1 cellular context compared by ENCODE assay signal in genomic region chr11:96015911-96016565, GRCh38.
TF ChIP-seq lines count a peak whose summit lies in the region.

No MANE protein-coding gene starts in this region.

TF ChIP-seq in IMR-90, 13 proteins besides CTCF, POLR2A, EP300 and RAD21:
- no peak for TF ChIP-seq FOS (IDR thresholded peaks at IDR 0.05; ENCODE audit: low read depth, low read length)
- TF ChIP-seq MXI1 (IDR thresholded peaks at IDR 0.05; ENCODE audit: borderline replicate concordance, low read depth, low read length), result no peak
- TF ChIP-seq CHD1 (IDR thresholded peaks at IDR 0.05; ENCODE audit: low read depth, low read length), result no peak
- TF ChIP-seq CEBPB (IDR thresholded peaks at IDR 0.05; ENCODE audit: low read depth, low read length), result no peak
- TF ChIP-seq USF2 (IDR thresholded peaks at IDR 0.05; ENCODE audit: low read depth, low read length), result no peak
- no peak for TF ChIP-seq MAZ (IDR thresholded peaks at IDR 0.05; ENCODE audit: borderline replicate concordance, low read depth, low read length)
- TF ChIP-seq ELK1 (IDR thresholded peaks at IDR 0.05; ENCODE audit: borderline replicate concordance, low read depth, low read length), result no peak
- no peak for TF ChIP-seq NFE2L2 (IDR thresholded peaks at IDR 0.05; ENCODE audit: low read depth, low read length)
- TF ChIP-seq MAFK (IDR thresholded peaks at IDR 0.05; ENCODE audit: low read depth, low read length), result no peak
- no peak for TF ChIP-seq RFX5 (IDR thresholded peaks at IDR 0.05; ENCODE audit: low read depth, low read length)
- TF ChIP-seq RCOR1 (IDR thresholded peaks at IDR 0.05; ENCODE audit: insufficient replicate concordance, low read length), result no peak
- TF ChIP-seq BHLHE40 (IDR thresholded peaks at IDR 0.05; ENCODE audit: low read depth, low read length), result no peak
- no peak for TF ChIP-seq SMC3 (IDR thresholded peaks at IDR 0.05; ENCODE audit: low read depth, low read length)
